Comparison of ENCODE assay signal across 19 cellular contexts in the genomic region with DNA sequence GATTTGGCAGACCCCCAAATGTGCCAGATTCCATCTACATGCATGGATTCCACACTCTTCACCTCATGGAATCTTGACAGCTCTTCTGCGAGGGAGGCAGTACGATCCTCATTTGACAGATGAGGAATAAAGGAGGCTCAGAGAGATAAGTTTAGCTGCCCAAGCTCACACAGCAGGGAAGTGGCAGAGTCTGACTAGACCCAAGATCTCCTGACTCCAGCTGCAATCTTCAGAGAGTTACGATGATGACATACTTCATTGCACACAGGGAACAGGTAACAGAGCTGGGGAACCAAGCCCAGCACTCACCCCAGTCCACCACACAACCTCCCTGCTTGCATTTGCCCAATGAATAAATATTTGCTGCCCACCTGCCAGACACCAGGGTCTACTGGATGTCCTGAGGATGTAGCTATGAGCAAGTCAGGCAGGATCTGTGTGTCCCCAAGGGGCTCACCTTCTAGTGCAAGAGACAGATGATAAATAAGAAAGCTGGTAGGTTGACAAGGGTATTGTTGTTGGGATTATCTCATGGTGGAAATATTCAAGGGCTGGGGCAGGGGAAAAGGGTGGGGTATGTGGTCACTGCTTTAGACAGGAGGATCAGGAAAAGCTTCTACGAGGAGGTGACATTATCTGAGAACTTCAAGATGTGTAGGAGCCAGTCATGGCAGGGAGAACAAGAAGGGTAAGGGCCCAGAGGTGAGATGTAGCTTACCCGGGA. TPM values are rescaled to one million over a fixed set of nuclear protein-coding genes. Genes with fewer than 3 reads are reported as not detected.
DNase-seq lines count a peak whose midpoint lies in the region; ATAC-seq and TF ChIP-seq lines count a peak whose summit lies in the region.
"Had no signal": no experiment of that assay in that cellular context is flagged by ENCODE, and none has a peak within 500 bp of the region (broad histone marks: within the 10 kb centered on the region; RNA-seq: fewer than 3 reads in every experiment).

No MANE protein-coding gene starts in this region.

- no peaks in the 10 kb centered on the region for H4K20me1 ChIP-seq in GM23338 (replicated peaks; ENCODE audit: insufficient read depth)

- ATAC-seq in HG03457 (IDR thresholded peaks at IDR 0.05; ENCODE audit: unreplicated experiment) (no peak), GM23338 (no peak)
- ATAC-seq: activated CD8-positive, alpha-beta T cell treated with anti-CD3 and anti-CD28 coated beads for 36 hours; activated T-cell treated with anti-CD3 and anti-CD28 coated beads, Interleukin-2, amount 50 U/mL, for 4 hours; WTC11 had no signal

- no peak overlapping the region for H3K9ac ChIP-seq in colonic mucosa (ENCODE audit: low read depth in 2 of 2, low read length in 2 of 2)

- H3K36me3 Mint-ChIP-seq in CD8-positive, alpha-beta memory T cell, result no peaks in the 10 kb centered on the region
- no peaks in the 10 kb centered on the region for H3K36me3 Mint-ChIP-seq in GM23338 (ENCODE audit: low read depth)
- H3K36me3 Mint-ChIP-seq: WTC11 had no signal

- no peak overlapping the region for H2AFZ ChIP-seq in GM23338

- H3K27me3 Mint-ChIP-seq in CD8-positive, alpha-beta memory T cell, result peaks cover 2 to 10% of the 10 kb centered on the region in 2 donors
- H3K27me3 Mint-ChIP-seq in GM23338 (ENCODE audit: insufficient read depth, low read depth, poor library complexity), result peaks cover 13% of the 10 kb centered on the region
- H3K27me3 Mint-ChIP-seq: activated CD8-positive, alpha-beta T cell treated with anti-CD3 and anti-CD28 coated beads for 36 hours had no signal

- no peaks in the 10 kb centered on the region for H3K9me3 ChIP-seq in CD8-positive, alpha-beta memory T cell (ENCODE audit: low read length)
- no peaks in the 10 kb centered on the region for H3K9me3 ChIP-seq in colonic mucosa

- H3K9me3 Mint-ChIP-seq in CD8-positive, alpha-beta memory T cell, result no peaks in the 10 kb centered on the region
- no peaks in the 10 kb centered on the region for H3K9me3 Mint-ChIP-seq in GM23338
- H3K9me3 Mint-ChIP-seq: activated CD8-positive, alpha-beta T cell treated with anti-CD3 and anti-CD28 coated beads for 36 hours; activated T-cell treated with anti-CD3 and anti-CD28 coated beads, Interleukin-2, amount 50 U/mL, for 4 hours; IgD-negative memory B cell; WTC11 had no signal

- no peak overlapping the region for H3K4me2 ChIP-seq in GM23338

- peak overlapping the region in 1 of 8 donors; percentile 54 for H3K27ac Mint-ChIP-seq in CD8-positive, alpha-beta memory T cell
- H3K27ac Mint-ChIP-seq in GM23338, result no peak overlapping the region
- H3K27ac Mint-ChIP-seq: activated CD8-positive, alpha-beta T cell treated with anti-CD3 and anti-CD28 coated beads for 36 hours; IgD-negative memory B cell; WTC11 had no signal

- H3K9me2 ChIP-seq in GM23338 (ENCODE audit: insufficient read depth), result no peaks in the 10 kb centered on the region

- no peak overlapping the region for H3K4me3 ChIP-seq in CD8-positive, alpha-beta memory T cell (ENCODE audit: low read length)
- H3K4me3 ChIP-seq in colonic mucosa, result no peak overlapping the region
- H3K4me3 ChIP-seq in GM23338, result no peak overlapping the region
- H3K4me3 ChIP-seq: dorsolateral prefrontal cortex had no signal

- intact Hi-C loops in colonic mucosa (cut with DNase I), result no loop called here

- POLR2A ChIA-PET in CD8-positive, alpha-beta memory T cell (lab: Charles Lee), result no interaction called here

- no peaks in the 10 kb centered on the region for H3F3A ChIP-seq in GM23338 (replicated peaks; ENCODE audit: low read depth)

- CTCF ChIA-PET in CD8-positive, alpha-beta memory T cell (lab: Charles Lee), result no interaction called here

- TF ChIP-seq CTCF in colonic mucosa (IDR thresholded peaks at IDR 0.05) (no peak), GM23338 (conservative IDR thresholded peaks at IDR 0.05; ENCODE audit: low read depth in 2 of 2) (no peak)

- no peaks in the 10 kb centered on the region for H3K36me3 ChIP-seq in CD8-positive, alpha-beta memory T cell (ENCODE audit: insufficient read depth, low read length)
- H3K36me3 ChIP-seq in colonic mucosa (no peaks in the 10 kb centered on the region), GM23338 (ENCODE audit: insufficient read depth) (no peaks in the 10 kb centered on the region)

- no peak overlapping the region for H3K4me3 Mint-ChIP-seq in CD8-positive, alpha-beta memory T cell
- H3K4me3 Mint-ChIP-seq in GM23338, result no peak overlapping the region
- H3K4me3 Mint-ChIP-seq: activated CD8-positive, alpha-beta T cell treated with anti-CD3 and anti-CD28 coated beads for 36 hours; activated T-cell treated with anti-CD3 and anti-CD28 coated beads, Interleukin-2, amount 50 U/mL, for 4 hours; IgD-negative memory B cell; WTC11 had no signal

- no peaks in the 10 kb centered on the region for H3K79me2 ChIP-seq in GM23338 (replicated peaks; ENCODE audit: insufficient read depth)

- H3K4me1 ChIP-seq in CD8-positive, alpha-beta memory T cell (ENCODE audit: insufficient read depth, low read length), result no peaks in the 10 kb centered on the region
- H3K4me1 ChIP-seq in colonic mucosa, result peaks cover 4% of the 10 kb centered on the region
- H3K4me1 ChIP-seq in GM23338 (ENCODE audit: insufficient read depth), result no peaks in the 10 kb centered on the region

- no peaks in the 10 kb centered on the region for H3K4me1 Mint-ChIP-seq in CD8-positive, alpha-beta memory T cell
- H3K4me1 Mint-ChIP-seq in GM23338, result peaks cover 14% of the 10 kb centered on the region; the same call in 2 of the 3 replicates

- H3K27me3 ChIP-seq in CD8-positive, alpha-beta memory T cell (ENCODE audit: insufficient read depth, low read length, poor library complexity, severe bottlenecking), result no peaks in the 10 kb centered on the region
- H3K27me3 ChIP-seq in colonic mucosa (no peaks in the 10 kb centered on the region), GM23338 (ENCODE audit: insufficient read depth) (no peaks in the 10 kb centered on the region)
- H3K27me3 ChIP-seq: dorsolateral prefrontal cortex had no signal

- DNase-seq in CD8-positive, alpha-beta memory T cell, result no peak
- peak; percentile 29 for DNase-seq in HT1080 (ENCODE audit: low read depth)
- DNase-seq in colonic mucosa, result no peak
- DNase-seq in myocyte (ENCODE audit: low read depth), result peak; percentile 9
- DNase-seq in GM23338 (ENCODE audit: low spot score), result no peak
- no peak for DNase-seq in NCI-H510A (lab: John Stamatoyannopoulos, UW)
- no peak for DNase-seq in NCI-H1694 treated with DMSO at 0.1 percent for 48 hours (lab: John Stamatoyannopoulos, UW)
- DNase-seq: activated CD8-positive, alpha-beta T cell treated with anti-CD3 and anti-CD28 coated beads for 36 hours; activated naive CD4-positive, alpha-beta T cell treated with anti-CD3 and anti-CD28 coated beads, Interleukin-2, amount 50 U/mL, for 16 hours; activated T-cell treated with anti-CD3 and anti-CD28 coated beads, Interleukin-2, amount 50 U/mL, for 4 hours; dorsolateral prefrontal cortex; NCI-H187 treated with DMSO at 0.1 percent for 48 hours; NCI-H446 treated with DMSO at 0.1 percent for 48 hours; SHP77; stimulated activated naive CD4-positive, alpha-beta T cell; T-helper 1 cell had no signal

- H3K27ac ChIP-seq in CD8-positive, alpha-beta memory T cell (ENCODE audit: low read depth, low read length), result peak overlapping the region; percentile 51
- H3K27ac ChIP-seq in colonic mucosa (peak overlapping the region; percentile 51), GM23338 (ENCODE audit: low read depth) (no peak overlapping the region)
- H3K27ac ChIP-seq: dorsolateral prefrontal cortex had no signal

TF ChIP-seq in GM23338, 12 proteins besides CTCF, POLR2A, EP300 and RAD21 (continues in another document):
- TF ChIP-seq POLR2AphosphoS5 (IDR thresholded peaks at IDR 0.05; ENCODE audit: low read depth) (no peak), STAT1 (IDR thresholded peaks at IDR 0.05; ENCODE audit: unreplicated experiment) (no peak)

RNA-seq across cellular contexts. Expression of a gene that starts 28.7 kb away (rescaled TPM):
- total RNA-seq in CD8-positive, alpha-beta memory T cell, result 10 to 100 TPM; 17.2 to 18.7 TPM
- 4.4 TPM for polyA plus RNA-seq in CD8-positive, alpha-beta memory T cell
- total RNA-seq in HT1080 (2014; rRNA removed; shearing (Covaris generic)), result 11.1 and 12.8 TPM in 2 replicates
- 7.0 and 9.0 TPM in 2 replicates for polyA plus RNA-seq in HT1080 (2015; cell fraction: cytosol; rRNA removed)
- polyA plus RNA-seq in HT1080 (2015; cell fraction: nucleus; rRNA removed), result 13.8 and 16.7 TPM in 2 replicates
- total RNA-seq in colonic mucosa (10 to 100 TPM; 23.3 to 41.7 TPM), myocyte (43.5 and 64.3 TPM in 2 replicates)
- polyA plus RNA-seq in myocyte (2012), result 14.7 TPM
- 7.3 and 10.2 TPM in 2 replicates for total RNA-seq in GM23338 (2014; rRNA removed; shearing (Covaris generic))
- polyA plus RNA-seq in GM23338 (2016; fragmentation: Nextera tagmentation; extraction: Ambion mirVana), result 4.7 and 5.9 TPM in 2 replicates

Comparison
In these comparisons a context has a peak if more than half of its experiments do, and no peak if none do; other contexts are left out.
1. DNase-seq: peak in HT1080 (single experiment) and myocyte (single experiment); none in CD8-positive, alpha-beta memory T cell (0 of 5), colonic mucosa (single experiment), GM23338 (single experiment), NCI-H510A (single experiment) and NCI-H1694 treated with DMSO at 0.1 percent for 48 hours (single experiment).